ENCODE assay signal across 8 cellular contexts in genomic region chr6:129490551-129491245, GRCh38.
DNase-seq lines count a peak whose midpoint lies in the region; ATAC-seq and TF ChIP-seq lines count a peak whose summit lies in the region.

No MANE protein-coding gene starts in this region.

- peak in 2 of 3 donors; percentile 8 to 26 for TF ChIP-seq POLR2A in body of pancreas (IDR thresholded peaks at IDR 0.05)

- H3K9ac ChIP-seq in BLaER1 treated with 17β-estradiol and CSF1 and Interleukin-3, amounts not matched to agents 10 nM and 100 nM = peak overlapping the region; percentile 60 to 87 (median 76)

- H3K9me3 ChIP-seq in BLaER1 treated with 17β-estradiol and CSF1 and Interleukin-3, amounts not matched to agents 10 nM and 100 nM (replicated peaks in 1 of 11) = no peaks in the 10 kb centered on the region
- H3K9me3 ChIP-seq in body of pancreas = no peaks in the 10 kb centered on the region

- DNase-seq in T-helper 2 cell treated with Interferon-gamma antibody and Interleukin-4, amounts not matched to agents 5 μg/mL and 100 μg/mL, for 36 hours (ENCODE audit: low spot score) = peak; percentile 73
- DNase-seq in body of pancreas (peak in 1 of 4 donors; percentile 56), kidney tubule cell (ENCODE audit: low spot score) (peak; percentile 99), NCI-H774 (lab: John Stamatoyannopoulos, UW) (no peak)
- DNase-seq in stimulated activated CD4-positive, alpha-beta T cell treated with anti-CD3 and anti-CD28 coated beads, TNF-alpha, amount 100 ng/mL, for 48 hours (ENCODE audit: low read depth in 3 of 3) = peak in 2 of 3 donors; percentile 23 to 32

- ATAC-seq in GM19455 (IDR thresholded peaks at IDR 0.05; ENCODE audit: unreplicated experiment) (peak; percentile 94), HG03571 (IDR thresholded peaks at IDR 0.05; ENCODE audit: unreplicated experiment) (peak; percentile 88), body of pancreas (peak; percentile 72)

- H3K27ac ChIP-seq in BLaER1 treated with 17β-estradiol and CSF1 and Interleukin-3, amounts not matched to agents 10 nM and 100 nM = peak overlapping the region; percentile 82 to 98 (median 89)
- peak overlapping the region in 2 of 4 donors; percentile 64 to 82 for H3K27ac ChIP-seq in body of pancreas

- no peak for TF ChIP-seq CTCF in body of pancreas (IDR thresholded peaks at IDR 0.05)

- peaks cover 0 to 12% (median 0%) of the 10 kb centered on the region in 11 experiments; a peak in 2 of 22 replicates for H3K36me3 ChIP-seq in BLaER1 treated with 17β-estradiol and CSF1 and Interleukin-3, amounts not matched to agents 10 nM and 100 nM
- H3K36me3 ChIP-seq in body of pancreas (replicated peaks in 1 of 2; ENCODE audit: insufficient read depth in 1 of 2, low read depth in 2 of 2) = no peaks in the 10 kb centered on the region

- H3K9me3 Mint-ChIP-seq in T-helper 2 cell treated with Interferon-gamma antibody and Interleukin-4, amounts not matched to agents 5 μg/mL and 100 μg/mL, for 36 hours = no peaks in the 10 kb centered on the region

- intact Hi-C loops in body of pancreas (cut with DNase I) = no loop called here

- H4K20me1 ChIP-seq in BLaER1 treated with 17β-estradiol and CSF1 and Interleukin-3, amounts not matched to agents 10 nM and 100 nM = no peaks in the 10 kb centered on the region

- peaks cover 29 to 46% (median 40%) of the 10 kb centered on the region in 10 experiments for H3K4me1 ChIP-seq in BLaER1 treated with 17β-estradiol and CSF1 and Interleukin-3, amounts not matched to agents 10 nM and 100 nM
- no peaks in the 10 kb centered on the region for H3K4me1 ChIP-seq in body of pancreas

- peak overlapping the region; percentile 31 to 67 (median 52); a peak in 18 of 20 replicates for H3K4me3 ChIP-seq in BLaER1 treated with 17β-estradiol and CSF1 and Interleukin-3, amounts not matched to agents 10 nM and 100 nM
- no peak overlapping the region for H3K4me3 ChIP-seq in body of pancreas

- H3K27me3 Mint-ChIP-seq in T-helper 2 cell treated with Interferon-gamma antibody and Interleukin-4, amounts not matched to agents 5 μg/mL and 100 μg/mL, for 36 hours (ENCODE audit: low read depth) = no peaks in the 10 kb centered on the region

- 64 to 71% methylated on average over 9 of the region's 9 CpGs for WGBS in body of pancreas, 2 donors

- H3K36me3 Mint-ChIP-seq in T-helper 2 cell treated with Interferon-gamma antibody and Interleukin-4, amounts not matched to agents 5 μg/mL and 100 μg/mL, for 36 hours (ENCODE audit: low read depth) = no peaks in the 10 kb centered on the region

- peak overlapping the region; percentile 93 for H3K27ac Mint-ChIP-seq in T-helper 2 cell treated with Interferon-gamma antibody and Interleukin-4, amounts not matched to agents 5 μg/mL and 100 μg/mL, for 36 hours

- H3K4me2 ChIP-seq in BLaER1 treated with 17β-estradiol and CSF1 and Interleukin-3, amounts not matched to agents 10 nM and 100 nM = peak overlapping the region; percentile 80 to 92 (median 88)

- H3K4me3 Mint-ChIP-seq in T-helper 2 cell treated with Interferon-gamma antibody and Interleukin-4, amounts not matched to agents 5 μg/mL and 100 μg/mL, for 36 hours = peak overlapping the region; percentile 70

- no peaks in the 10 kb centered on the region for H3K27me3 ChIP-seq in BLaER1 treated with 17β-estradiol and CSF1 and Interleukin-3, amounts not matched to agents 10 nM and 100 nM
- no peaks in the 10 kb centered on the region for H3K27me3 ChIP-seq in body of pancreas

- peaks cover 32% of the 10 kb centered on the region for H3K4me1 Mint-ChIP-seq in T-helper 2 cell treated with Interferon-gamma antibody and Interleukin-4, amounts not matched to agents 5 μg/mL and 100 μg/mL, for 36 hours (ENCODE audit: low read depth)

Comparison
In these comparisons a context has a peak if more than half of its experiments do, and no peak if none do; other contexts are left out.
1. H3K4me3 ChIP-seq: peak in BLaER1 treated with 17β-estradiol and CSF1 and Interleukin-3, amounts not matched to agents 10 nM and 100 nM (10 of 10); none in body of pancreas (0 of 2).
2. Peak in every context shown above with its lines, with median percentiles within 50 percentile points of each other: ATAC-seq.